21 cellular contexts compared by ENCODE assay signal in the genomic region with DNA sequence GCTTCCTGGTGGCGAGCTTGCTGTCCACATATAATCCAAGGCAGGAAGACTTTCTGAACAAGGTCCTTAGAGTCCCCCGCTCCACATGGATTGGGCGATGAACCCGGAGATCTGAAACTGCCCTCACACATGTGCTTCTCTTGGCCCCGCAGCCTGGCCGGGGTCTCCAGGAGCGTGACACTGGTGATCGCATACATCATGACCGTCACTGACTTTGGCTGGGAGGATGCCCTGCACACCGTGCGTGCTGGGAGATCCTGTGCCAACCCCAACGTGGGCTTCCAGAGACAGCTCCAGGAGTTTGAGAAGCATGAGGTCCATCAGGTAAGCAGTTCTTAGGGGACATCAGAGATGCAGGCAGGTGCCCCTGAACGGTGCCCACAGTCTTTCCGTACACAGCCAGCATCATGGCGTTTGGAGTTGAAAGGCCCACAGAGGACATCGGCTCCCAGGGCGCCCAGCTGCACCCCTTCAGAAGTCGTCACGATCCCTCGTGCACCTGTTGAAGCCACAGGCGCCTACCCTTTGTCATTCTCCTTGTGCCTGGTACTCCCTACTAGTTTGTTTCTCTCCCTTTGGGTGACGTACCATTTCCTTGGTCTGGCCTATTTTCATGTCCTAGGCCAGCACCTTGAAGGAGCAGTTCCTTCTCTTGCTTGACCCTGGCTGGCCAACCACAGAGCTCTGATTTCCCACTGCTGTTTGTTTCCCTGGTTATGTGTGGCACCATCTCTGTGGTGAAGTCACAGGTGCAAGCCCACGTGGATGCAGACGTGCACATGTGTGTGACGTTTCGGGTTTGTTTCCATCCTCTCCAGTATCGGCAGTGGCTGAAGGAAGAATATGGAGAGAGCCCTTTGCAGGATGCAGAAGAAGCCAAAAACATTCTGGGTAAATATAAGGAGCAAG.
"Had no signal": no experiment of that assay in that cellular context is flagged by ENCODE, and none has a peak within 500 bp of the region (broad histone marks: within the 10 kb centered on the region; RNA-seq: fewer than 3 reads in every experiment).

No MANE protein-coding gene starts in this region.

- H3K9me3 ChIP-seq: body of pancreas, gastrocnemius medialis, left lung, pancreas, tibial nerve, vagina had no signal

- H3K27me3 ChIP-seq: body of pancreas, gastrocnemius medialis, left lung, pancreas, tibial nerve, vagina had no signal

- H3K9me3 Mint-ChIP-seq: activated CD4-positive, alpha-beta memory T cell treated with anti-CD3 and anti-CD28 coated beads for 36 hours; activated naive CD8-positive, alpha-beta T cell treated with anti-CD3 and anti-CD28 coated beads for 36 hours had no signal

- DNase-seq: activated CD4-positive, alpha-beta memory T cell treated with anti-CD3 and anti-CD28 coated beads for 36 hours; activated naive CD4-positive, alpha-beta T cell; activated naive CD8-positive, alpha-beta T cell treated with anti-CD3 and anti-CD28 coated beads for 36 hours; amniotic stem cell; body of pancreas; central memory CD4-positive, alpha-beta T cell; effector CD4-positive, alpha-beta T cell; gastrocnemius medialis; left lung; naive thymus-derived CD8-positive, alpha-beta T cell; pancreas; stimulated activated CD4-positive, alpha-beta T cell treated with anti-CD3 and anti-CD28 coated beads, Interleukin-12 subunit alpha, Interleukin-12 subunit beta, amount 100 ng/mL, for 4 hours; stimulated activated CD4-positive, alpha-beta T cell treated with anti-CD3 and anti-CD28 coated beads, Interleukin-1b, Interleukin-23, amount 100 ng/mL, for 48 hours; stimulated activated CD8-positive, alpha-beta memory T cell treated with anti-CD3 and anti-CD28 coated beads, Interleukin-4, amount 100 ng/mL, for 48 hours; stimulated activated naive CD8-positive, alpha-beta T cell treated with anti-CD3 and anti-CD28 coated beads, Interleukin-15, Interleukin-2, amounts not matched to agents 100 U/mL and 50 U/mL, for 24 hours; substantia nigra; T-helper 17 cell had no signal

- H3K27me3 Mint-ChIP-seq: activated CD4-positive, alpha-beta memory T cell treated with anti-CD3 and anti-CD28 coated beads for 36 hours; activated naive CD8-positive, alpha-beta T cell treated with anti-CD3 and anti-CD28 coated beads for 36 hours; naive thymus-derived CD8-positive, alpha-beta T cell; T-helper 17 cell had no signal

- H3K4me3 Mint-ChIP-seq: activated CD4-positive, alpha-beta memory T cell treated with anti-CD3 and anti-CD28 coated beads for 36 hours; activated naive CD8-positive, alpha-beta T cell treated with anti-CD3 and anti-CD28 coated beads for 36 hours; naive thymus-derived CD8-positive, alpha-beta T cell; T-helper 17 cell had no signal

- H3K27ac ChIP-seq: body of pancreas, gastrocnemius medialis, left lung, pancreas, tibial nerve, vagina, VCaP had no signal

- H3K4me3 ChIP-seq: body of pancreas, gastrocnemius medialis, left lung, pancreas, tibial nerve, vagina had no signal

- ATAC-seq: body of pancreas; gastrocnemius medialis; left lung; naive thymus-derived CD8-positive, alpha-beta T cell; stimulated activated naive CD8-positive, alpha-beta T cell treated with anti-CD3 and anti-CD28 coated beads, Interleukin-15, Interleukin-2, amounts not matched to agents 100 U/mL and 50 U/mL, for 24 hours had no signal

- FAIRE-seq: keratinocyte, pancreas had no signal

- H3K27ac Mint-ChIP-seq: activated CD4-positive, alpha-beta memory T cell treated with anti-CD3 and anti-CD28 coated beads for 36 hours; activated naive CD8-positive, alpha-beta T cell treated with anti-CD3 and anti-CD28 coated beads for 36 hours; T-helper 17 cell had no signal

- H3K4me1 Mint-ChIP-seq: activated naive CD8-positive, alpha-beta T cell treated with anti-CD3 and anti-CD28 coated beads for 36 hours; T-helper 17 cell had no signal

- H3K4me1 ChIP-seq: body of pancreas, left lung, pancreas, tibial nerve, vagina had no signal
